Comparison of ENCODE assay signal across 21 cellular contexts in genomic region chr1:234645964-234646363, GRCh38. TPM values are rescaled to one million over a fixed set of nuclear protein-coding genes. Genes with fewer than 3 reads are reported as not detected.
DNase-seq lines count a peak whose midpoint lies in the region; ATAC-seq, FAIRE-seq and TF ChIP-seq lines count a peak whose summit lies in the region.
"Had no signal": no experiment of that assay in that cellular context is flagged by ENCODE, and none has a peak within 500 bp of the region (broad histone marks: within the 10 kb centered on the region; RNA-seq: fewer than 3 reads in every experiment).

No MANE protein-coding gene starts in this region.

- in situ Hi-C loops in K562 (cut with MboI) (no loop called here), transverse colon (cut with MboI; ENCODE audit: low pct_ligation_motif_present in 1 of 4, low pct_unique_long_range_greater_than_20kb in 1 of 4, low sequenced_read_pairs in 3 of 4) (no loop called here)

- CTCF ChIA-PET in HCT116 (lab: Charles Lee) (no interaction called here), K562 (lab: Yijun Ruan, JAX; ENCODE audit: low intra/inter-chr PET ratio) (no interaction called here)

- no peak for TF ChIP-seq EP300 in K562 (IDR thresholded peaks at IDR 0.05; ENCODE audit: low read length)
- TF ChIP-seq EP300 in transverse colon (IDR thresholded peaks at IDR 0.05; ENCODE audit: low read depth): no peak

- DNase-seq in HCT116 (ENCODE audit: low read depth, low spot score): no peak
- no peak for DNase-seq in K562 (ENCODE audit: extremely low read depth in 1 of 4, low spot score in 3 of 4)
- no peak for DNase-seq in right lobe of liver
- DNase-seq in transverse colon: no peak
- DNase-seq in cardiac septum (ENCODE audit: low spot score): no peak
- DNase-seq in NCI-H2081 treated with DMSO at 0.1 percent for 48 hours (lab: John Stamatoyannopoulos, UW): no peak
- DNase-seq: BE2C; Caco-2; CD4-positive, alpha-beta memory T cell; DMS 273 treated with DMSO at 0.1 percent for 48 hours; DMS79 treated with DMSO at 0.1 percent for 48 hours; H9; MM.1S; NCI-H1048; NCI-H1417 treated with DMSO at 0.1 percent for 48 hours; NCI-H187; NCI-H2107; NCI-H446 treated with DMSO at 0.1 percent for 48 hours; NCI-H526 treated with DMSO at 0.1 percent for 48 hours had no signal

- H3K27me3 ChIP-seq in HCT116 (ENCODE audit: insufficient read depth, low read length) (no peaks in the 10 kb centered on the region), K562 (ENCODE audit: control insufficient read depth in 2 of 2, insufficient read depth in 2 of 2, low read length in 2 of 2) (no peaks in the 10 kb centered on the region), right lobe of liver (no peaks in the 10 kb centered on the region), transverse colon (no peaks in the 10 kb centered on the region)
- H3K27me3 ChIP-seq: BE2C had no signal

- no peak overlapping the region for H3K27ac ChIP-seq in HCT116 (ENCODE audit: low read depth, low read length)
- no peak overlapping the region for H3K27ac ChIP-seq in K562 (ENCODE audit: extremely low read depth, low read depth, low read length)
- H3K27ac ChIP-seq in right lobe of liver: peak overlapping the region; percentile 14 to 74 (median 61)
- H3K27ac ChIP-seq in transverse colon: peak overlapping the region in 3 of 4 donors; percentile 20 to 39 (median 32)

- BruUV-seq in HCT116 (replicated peaks; lab: Mats Ljungman, UMichigan) (no TSS peak), K562 (replicated peaks; lab: Mats Ljungman, UMichigan) (no TSS peak)

- H3K4me1 ChIP-seq in HCT116 (ENCODE audit: control insufficient read depth in 1 of 2, insufficient read depth in 2 of 2, low read length in 2 of 2) (peaks cover 0 to 13% of the 10 kb centered on the region in 2 experiments; a peak in 2 of 4 replicates), K562 (replicated peaks in 1 of 2; ENCODE audit: control insufficient read depth in 2 of 2, insufficient read depth in 2 of 2, low read length in 2 of 2) (no peaks in the 10 kb centered on the region; a peak in 2 of 5 replicates), right lobe of liver (peaks cover 0 to 30% (median 12%) of the 10 kb centered on the region in 4 donors), transverse colon (peaks cover 0 to 17% (median 8%) of the 10 kb centered on the region in 4 donors)
- H3K4me1 ChIP-seq: BE2C had no signal

- H3K9me1 ChIP-seq in K562 (ENCODE audit: control insufficient read depth, insufficient read depth, low read length): no peaks in the 10 kb centered on the region

- RAD21 ChIA-PET in HCT116 (lab: Charles Lee; ENCODE audit: low non-redundant PET in 1 of 2, low total read pairs in 2 of 2, uncharacterized antibody in 2 of 2, unreplicated experiment in 2 of 2): no interaction called here

- H4K20me1 ChIP-seq in HCT116 (ENCODE audit: insufficient read depth) (no peaks in the 10 kb centered on the region), K562 (replicated peaks; ENCODE audit: control insufficient read depth, insufficient read depth, low read length) (no peaks in the 10 kb centered on the region)

- H2AFZ ChIP-seq in HCT116 (ENCODE audit: low read depth, low read length, poor library complexity, severe bottlenecking) (no peak overlapping the region), K562 (ENCODE audit: low read depth, low read length) (no peak overlapping the region)

- TF ChIP-seq RAD21 in HCT116 (IDR thresholded peaks at IDR 0.05; ENCODE audit: low read depth) (no peak), K562 (CRISPR knock-in tag; conservative IDR thresholded peaks at IDR 0.05 in 1 of 2, IDR thresholded peaks at IDR 0.05 in 1 of 2) (no peak)

- TF ChIP-seq POLR2A in HCT116 (IDR thresholded peaks at IDR 0.05; ENCODE audit: borderline replicate concordance, extremely low read depth, insufficient read depth, insufficient read length) (no peak), K562 (conservative IDR thresholded peaks at IDR 0.05) (no peak), right lobe of liver (IDR thresholded peaks at IDR 0.05) (no peak), transverse colon (IDR thresholded peaks at IDR 0.05) (no peak)

- H3K4me2 ChIP-seq in HCT116 (ENCODE audit: low read length): no peak overlapping the region
- H3K4me2 ChIP-seq in K562 (ENCODE audit: insufficient read depth, low read length): no peak overlapping the region

- no peaks in the 10 kb centered on the region for H3K36me3 ChIP-seq in HCT116 (ENCODE audit: control insufficient read depth in 1 of 2, insufficient read depth in 2 of 2, low read length in 2 of 2)
- no peaks in the 10 kb centered on the region for H3K36me3 ChIP-seq in K562 (ENCODE audit: control insufficient read depth, insufficient read depth, low read length)
- no peaks in the 10 kb centered on the region for H3K36me3 ChIP-seq in right lobe of liver
- no peaks in the 10 kb centered on the region for H3K36me3 ChIP-seq in transverse colon
- H3K36me3 ChIP-seq: BE2C had no signal

- POLR2A ChIA-PET in HCT116 (lab: Charles Lee): no interaction called here
- POLR2A ChIA-PET in K562 (lab: Yijun Ruan, JAX): interaction anchor here (1.1 kb wide), 1 partner anchor 12 kb away, joined by 6 read pairs; no protein-coding TSS in a partner anchor

- no peak for TF ChIP-seq CTCF in HCT116 (IDR thresholded peaks at IDR 0.05 in 2 of 3, conservative IDR thresholded peaks at IDR 0.05 in 1 of 3; ENCODE audit: borderline replicate concordance in 1 of 3, insufficient read depth in 1 of 3, low read depth in 2 of 3, low read length in 2 of 3)
- no peak for TF ChIP-seq CTCF in K562 (IDR thresholded peaks at IDR 0.05 in 2 of 3, conservative IDR thresholded peaks at IDR 0.05 in 1 of 3; ENCODE audit: insufficient read depth in 2 of 3, low read depth in 1 of 3, low read length in 3 of 3)
- TF ChIP-seq CTCF in right lobe of liver (IDR thresholded peaks at IDR 0.05): no peak
- no peak for TF ChIP-seq CTCF in transverse colon (IDR thresholded peaks at IDR 0.05)

- H3K9me3 ChIP-seq in HCT116 (ENCODE audit: control insufficient read depth in 1 of 2, insufficient read depth in 1 of 2, low read depth in 1 of 2, low read length in 2 of 2) (peaks cover 0 to 10% of the 10 kb centered on the region in 2 experiments; a peak in 1 of 4 replicates), K562 (replicated peaks; ENCODE audit: control insufficient read depth, insufficient read depth, low read depth, low read length) (peaks cover 5% of the 10 kb centered on the region), right lobe of liver (no peaks in the 10 kb centered on the region), transverse colon (no peaks in the 10 kb centered on the region)

- intact Hi-C loops in HCT116 (cut with micrococcal nuclease) (no loop called here), K562 (cut with micrococcal nuclease) (no loop called here), right lobe of liver (cut with DNase I) (loop anchor here in 1 of 2 donors (10.0 kb wide), 1 partner anchor 69 kb away; no protein-coding TSS in a partner anchor), transverse colon (cut with DNase I; ENCODE audit: low total_unique reads) (no loop called here), cardiac septum (cut with DNase I) (no loop called here)

- WGBS in K562 (ENCODE audit: insufficient coverage, low coverage, missing lambda C conversion rate): 50% methylated on average over 2 of the region's 2 CpGs
- 65% methylated on average over 2 of the region's 2 CpGs for WGBS in right lobe of liver (ENCODE audit: insufficient coverage, low coverage, low lambda C conversion rate, missing lambda C conversion rate)
- WGBS in transverse colon (ENCODE audit: low coverage in 1 of 2), 2 donors: 86% methylated on average over 2 of the region's 2 CpGs; no CpG with 5 or more reads in 1 of the 2 donors

- H3K79me2 ChIP-seq in HCT116 (ENCODE audit: insufficient read depth, low read length): no peaks in the 10 kb centered on the region
- H3K79me2 ChIP-seq in K562 (ENCODE audit: control insufficient read depth, insufficient read depth, low read length): no peaks in the 10 kb centered on the region

- no peak for ATAC-seq in HCT116
- ATAC-seq in K562: no peak
- ATAC-seq in right lobe of liver: no peak
- no peak for ATAC-seq in HG03139 (IDR thresholded peaks at IDR 0.05; ENCODE audit: unreplicated experiment)
- no peak for ATAC-seq in HG03175 (IDR thresholded peaks at IDR 0.05; ENCODE audit: unreplicated experiment)

- H3K9ac ChIP-seq in HCT116 (ENCODE audit: low read length) (no peak overlapping the region), K562 (ENCODE audit: insufficient read depth in 1 of 2, low read depth in 2 of 2, low read length in 2 of 2) (no peak overlapping the region)

- no peak for FAIRE-seq in K562 (lab: Jason Lieb, UNC)

- H3K9me2 ChIP-seq in HCT116 (ENCODE audit: insufficient read depth): no peaks in the 10 kb centered on the region

- no peak overlapping the region for H3K4me3 ChIP-seq in HCT116 (replicated peaks in 1 of 2; ENCODE audit: low read depth in 1 of 2, low read length in 2 of 2)
- no peak overlapping the region for H3K4me3 ChIP-seq in K562
- H3K4me3 ChIP-seq in right lobe of liver: no peak overlapping the region
- no peak overlapping the region for H3K4me3 ChIP-seq in transverse colon

TF ChIP-seq in HCT116, 20 proteins besides CTCF, POLR2A, EP300 and RAD21 (continues in another document):
- TF ChIP-seq CBX3 (IDR thresholded peaks at IDR 0.05; ENCODE audit: low read depth): peak; percentile 70; the same call in 1 of the 2 replicates

TF ChIP-seq in K562, 482 proteins besides CTCF, POLR2A, EP300 and RAD21 (continues in another document):
- TF ChIP-seq NR3C1 (CRISPR knock-in tag; IDR thresholded peaks at IDR 0.05): no peak
- TF ChIP-seq NFATC3 (IDR thresholded peaks at IDR 0.05): no peak

RNA-seq across cellular contexts. Expression of gene IRF2BP2, which starts 36.0 kb away (rescaled TPM):
- total RNA-seq in HCT116 (2021; ENCODE audit: unreplicated experiment) (61.3 TPM), K562 (2014; rRNA removed) (24.4 and 38.8 TPM in 2 replicates), K562 (2014; rRNA removed; fragmentation: Illumina TruSeq; extraction: Trizol) (18.4 and 22.1 TPM in 2 replicates), K562 (2015; rRNA removed; fragmentation: Illumina TruSeq; extraction: Trizol) (35.3 and 39.1 TPM in 2 replicates), K562 (2021) (68.4 and 68.6 TPM in 2 replicates), right lobe of liver (10 to 100 TPM; 35.3 to 93.2 (median 56.8) TPM), transverse colon (100 to 1,000 TPM in 1 of 4 donors, 10 to 100 TPM in 3; 82.7 to 120 (median 93.3) TPM), cardiac septum (65.6 TPM)
- polyA plus RNA-seq in HCT116 (2012): 105 and 134 TPM in 2 replicates
- total RNA-seq in K562 (2011; cell fraction: chromatin; rRNA removed; ENCODE audit: low replicate concordance): 23.6 and 29.2 TPM in 2 replicates
- total RNA-seq in K562 (2011; cell fraction: nucleolus; rRNA removed): 17.0 and 26.0 TPM in 2 replicates
- 17.2 and 26.8 TPM in 2 replicates for total RNA-seq in K562 (2011; cell fraction: nucleoplasm; rRNA removed)
- polyA plus RNA-seq in K562 (2011; rRNA removed) (7.7 and 18.0 TPM in 2 replicates), K562 (2014; fragmentation: Illumina TruSeq; extraction: Trizol) (47.0 and 60.0 TPM in 2 replicates), K562 (2014; fragmentation: Nextera tagmentation; extraction: Ambion mirVana) (10 to 100 TPM; 11.4 to 18.2 TPM), K562 (2014; rRNA removed) (19.0 and 30.4 TPM in 2 replicates)
- 12.4 and 22.0 TPM in 2 replicates for polyA plus RNA-seq in K562 (2011; cell fraction: cytosol; rRNA removed)
- polyA plus RNA-seq in K562 (2011; cell fraction: nucleus; rRNA removed): 73.6 and 97.0 TPM in 2 replicates
- polyA plus RNA-seq in K562 (2012): 38.3 and 116 TPM in 2 replicates
- polyA minus RNA-seq in K562 (2011; rRNA and poly(A)+ RNA removed): 10.8 and 16.9 TPM in 2 replicates
- polyA minus RNA-seq in K562 (2011; cell fraction: cytosol; rRNA and poly(A)+ RNA removed): 43.5 and 61.6 TPM in 2 replicates
- polyA minus RNA-seq in K562 (2011; cell fraction: nucleus; rRNA and poly(A)+ RNA removed): 22.5 and 41.3 TPM in 2 replicates

Comparison
In these comparisons a context has a peak if more than half of its experiments do, and no peak if none do; other contexts are left out.
1. H3K27ac ChIP-seq: peak in right lobe of liver (3 of 3) and transverse colon (3 of 4); none in HCT116 (single experiment) and K562 (single experiment).
2. Of the 22 proteins assayed by ChIP-seq in both K562 and HCT116: peak only in K562: CEBPB; only in HCT116: none; in both: none; in neither: 19; mixed calls (peak in some experiments, not most) for 2.